ENCODE assay signal across 11 cellular contexts in the genomic region with DNA sequence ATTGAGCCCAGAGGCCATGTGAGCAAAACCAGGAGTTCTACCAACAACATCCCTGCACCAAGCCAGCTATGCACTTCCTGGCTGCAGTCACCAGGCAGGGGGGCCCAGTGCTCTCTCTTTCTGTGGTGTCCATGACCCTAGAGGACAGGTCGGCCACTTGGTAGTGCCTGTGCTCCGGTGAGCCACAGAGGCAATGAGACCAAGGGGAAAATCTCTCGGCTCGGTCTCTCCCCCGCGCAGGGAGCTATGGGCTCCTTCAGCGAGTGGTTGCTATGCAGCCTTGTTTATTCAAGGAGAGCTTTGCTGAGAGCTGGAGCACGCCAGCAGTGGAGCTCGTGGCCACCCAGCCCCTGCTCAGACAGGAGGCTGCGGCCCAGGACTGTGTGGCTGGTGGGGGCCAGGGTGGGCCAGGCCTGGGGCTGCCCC. TPM values are rescaled to one million over a fixed set of nuclear protein-coding genes. Genes with fewer than 3 reads are reported as not detected.
DNase-seq lines count a peak whose midpoint lies in the region; ATAC-seq and TF ChIP-seq lines count a peak whose summit lies in the region.
"Had no signal": no experiment of that assay in that cellular context is flagged by ENCODE, and none has a peak within 500 bp of the region (broad histone marks: within the 10 kb centered on the region; RNA-seq: fewer than 3 reads in every experiment).

A gene (plus strand): TSS at position 283 of the 426 bp plus-strand sequence. CDS start 13,537 bp downstream, outside the sequence.

- no peak within 1 kb of the TSS for H2BK5ac ChIP-seq in mesendoderm (ENCODE audit: low read length)

- H4K5ac ChIP-seq in mesendoderm (ENCODE audit: low read length): no peak within 1 kb of the TSS

- no peaks in the 10 kb centered on the region for H3K4me1 ChIP-seq in mucosa of descending colon (ENCODE audit: low read depth)
- no peaks in the 10 kb centered on the region for H3K4me1 ChIP-seq in aorta (ENCODE audit: control insufficient read depth in 1 of 2, insufficient read depth in 2 of 2, low read length in 2 of 2)
- H3K4me1 ChIP-seq in mesendoderm (ENCODE audit: control insufficient read depth, low read depth, low read length): no peaks in the 10 kb centered on the region

- H3K4ac ChIP-seq in mesendoderm (ENCODE audit: low read depth, low read length): no peak within 1 kb of the TSS

- peak; percentile 44 for ATAC-seq in stimulated activated naive CD8-positive, alpha-beta T cell treated with anti-CD3 and anti-CD28 coated beads, Interleukin-15, amount 100 ng/mL, for 72 hours
- no peak for ATAC-seq in stimulated activated naive CD8-positive, alpha-beta T cell treated with anti-CD3 and anti-CD28 coated beads, Interleukin-15, Interleukin-2, amounts not matched to agents 100 U/mL and 50 U/mL, for 24 hours
- peak; percentile 58 for ATAC-seq in mucosa of descending colon
- peak; percentile 66 for ATAC-seq in aorta (ENCODE audit: low FRiP score)
- ATAC-seq in GM21360 (IDR thresholded peaks at IDR 0.05; ENCODE audit: unreplicated experiment): no peak
- ATAC-seq: activated T-cell treated with anti-CD3 and anti-CD28 coated beads, Interleukin-2, amount 50 U/mL, for 4 hours had no signal

- H3K27me3 ChIP-seq in aorta (ENCODE audit: control insufficient read depth in 1 of 2, insufficient read depth in 2 of 2, low read length in 1 of 2) (no peaks in the 10 kb centered on the region), mesendoderm (ENCODE audit: insufficient read depth, low read length, poor library complexity) (no peaks in the 10 kb centered on the region)

- no peak within 1 kb of the TSS for H3K56ac ChIP-seq in mesendoderm (ENCODE audit: low read length)

- no peak for TF ChIP-seq CTCF in mucosa of descending colon (IDR thresholded peaks at IDR 0.05)

- H3K27ac Mint-ChIP-seq in stimulated activated naive CD8-positive, alpha-beta T cell treated with anti-CD3 and anti-CD28 coated beads, Interleukin-15, amount 100 ng/mL, for 72 hours: no peak within 1 kb of the TSS

- intact Hi-C loops in mucosa of descending colon (cut with DNase I, micrococcal nuclease): no loop called here
- intact Hi-C loops in aorta (cut with DNase I): no loop called here

- H2BK15ac ChIP-seq in mesendoderm (replicated peaks; ENCODE audit: low read depth): no peak within 1 kb of the TSS

- H3K27ac ChIP-seq in aorta (ENCODE audit: low read depth in 1 of 2, low read length in 2 of 2) (no peak within 1 kb of the TSS), mesendoderm (ENCODE audit: low read depth, low read length) (no peak within 1 kb of the TSS)

- no peaks in the 10 kb centered on the region for H3K27me3 Mint-ChIP-seq in stimulated activated naive CD8-positive, alpha-beta T cell treated with anti-CD3 and anti-CD28 coated beads, Interleukin-15, amount 100 ng/mL, for 72 hours

- no peak within 1 kb of the TSS for H3K9ac ChIP-seq in mesendoderm (ENCODE audit: low read length)

- WGBS in aorta, 2 donors: 5 to 9% methylated on average over 10 of the region's 10 CpGs
- no CpG with 5 or more reads among the region's 10 CpGs for WGBS in mesendoderm (ENCODE audit: extremely low coverage, insufficient coverage, low lambda C conversion rate)

- no peak within 1 kb of the TSS for H3K23ac ChIP-seq in mesendoderm (ENCODE audit: low read length)

- no peaks in the 10 kb centered on the region for H3K9me3 Mint-ChIP-seq in stimulated activated naive CD8-positive, alpha-beta T cell treated with anti-CD3 and anti-CD28 coated beads, Interleukin-15, amount 100 ng/mL, for 72 hours
- H3K9me3 Mint-ChIP-seq: activated T-cell treated with anti-CD3 and anti-CD28 coated beads, Interleukin-2, amount 50 U/mL, for 4 hours had no signal

- no peak within 1 kb of the TSS for H3K18ac ChIP-seq in mesendoderm (ENCODE audit: low read length)

- H3K79me1 ChIP-seq in mesendoderm (ENCODE audit: low read length): no peaks in the 10 kb centered on the region

- no peak within 1 kb of the TSS for H4K8ac ChIP-seq in mesendoderm (ENCODE audit: low read depth, low read length)

- H3K4me3 ChIP-seq in mucosa of descending colon (no peak within 1 kb of the TSS), aorta (ENCODE audit: low read length in 2 of 2) (no peak within 1 kb of the TSS), mesendoderm (ENCODE audit: low read length) (no peak within 1 kb of the TSS)

- DNase-seq in stimulated activated naive CD8-positive, alpha-beta T cell treated with anti-CD3 and anti-CD28 coated beads, Interleukin-15, amount 100 ng/mL, for 72 hours: no peak
- no peak for DNase-seq in stimulated activated naive CD8-positive, alpha-beta T cell treated with anti-CD3 and anti-CD28 coated beads, Interleukin-15, Interleukin-2, amounts not matched to agents 100 U/mL and 50 U/mL, for 24 hours
- DNase-seq in ecto neural progenitor cell (ENCODE audit: low spot score) (peak; percentile 57), mucosa of descending colon (peak in 1 of 3 donors; percentile 15), aorta (no peak), NCI-H2171 treated with DMSO at 0.1 percent for 48 hours (lab: John Stamatoyannopoulos, UW) (no peak), mesendoderm (no peak)
- DNase-seq: activated T-cell treated with anti-CD3 and anti-CD28 coated beads, Interleukin-2, amount 50 U/mL, for 4 hours; Caco-2; erythroblast had no signal

- no peak within 1 kb of the TSS for H2AK5ac ChIP-seq in mesendoderm (ENCODE audit: low read length)

- no peaks in the 10 kb centered on the region for H3K79me2 ChIP-seq in mesendoderm (ENCODE audit: control insufficient read depth, insufficient read depth, low read length)

- no peaks in the 10 kb centered on the region for H3K9me3 ChIP-seq in mucosa of descending colon
- no peaks in the 10 kb centered on the region for H3K9me3 ChIP-seq in aorta (ENCODE audit: control insufficient read depth, low read length)
- H3K9me3 ChIP-seq: Caco-2 had no signal

- no peak within 1 kb of the TSS for H3K4me2 ChIP-seq in mesendoderm (ENCODE audit: low read length)

- no peaks in the 10 kb centered on the region for H3K4me1 Mint-ChIP-seq in stimulated activated naive CD8-positive, alpha-beta T cell treated with anti-CD3 and anti-CD28 coated beads, Interleukin-15, amount 100 ng/mL, for 72 hours

- no peak within 1 kb of the TSS for H2BK120ac ChIP-seq in mesendoderm (ENCODE audit: low read depth, low read length)

- H3K36me3 ChIP-seq in mucosa of descending colon (ENCODE audit: low read depth): no peaks in the 10 kb centered on the region
- no peaks in the 10 kb centered on the region for H3K36me3 ChIP-seq in aorta (ENCODE audit: control insufficient read depth in 1 of 2, insufficient read depth in 2 of 2, low read length in 1 of 2)
- H3K36me3 ChIP-seq in mesendoderm (ENCODE audit: control insufficient read depth, insufficient read depth, low read length): no peaks in the 10 kb centered on the region

- no peak within 1 kb of the TSS for H3K4me3 Mint-ChIP-seq in stimulated activated naive CD8-positive, alpha-beta T cell treated with anti-CD3 and anti-CD28 coated beads, Interleukin-15, amount 100 ng/mL, for 72 hours
- H3K4me3 Mint-ChIP-seq: activated T-cell treated with anti-CD3 and anti-CD28 coated beads, Interleukin-2, amount 50 U/mL, for 4 hours had no signal

RNA-seq across cellular contexts. Expression of the gene that starts here (rescaled TPM):
- total RNA-seq in mucosa of descending colon (1 to 10 TPM in 1 of 3 donors, under 1 TPM in 2; 0.58 to 3.2 (median 0.81) TPM), aorta (under 1 TPM; 0.65 to 0.78 TPM)
- 1 to 10 TPM in 1 of 2 donors, under 1 TPM in 1; 0.50 to 2.2 TPM for polyA plus RNA-seq in aorta
- polyA plus RNA-seq in mesendoderm (2013, experiment 1 of 2): 0.17 TPM
- 0.24 TPM for polyA plus RNA-seq in mesendoderm (2013, experiment 2 of 2)

Comparison
In these comparisons a context has a peak if more than half of its experiments do, and no peak if none do; other contexts are left out.
1. ATAC-seq: peak in stimulated activated naive CD8-positive, alpha-beta T cell treated with anti-CD3 and anti-CD28 coated beads, Interleukin-15, amount 100 ng/mL, for 72 hours (single experiment), mucosa of descending colon (single experiment) and aorta (single experiment); none in stimulated activated naive CD8-positive, alpha-beta T cell treated with anti-CD3 and anti-CD28 coated beads, Interleukin-15, Interleukin-2, amounts not matched to agents 100 U/mL and 50 U/mL, for 24 hours (single experiment) and GM21360 (single experiment).